Comparison of ENCODE assay signal across 6 cellular contexts in genomic region chr4:38770282-38770681, GRCh38. TPM values are rescaled to one million over a fixed set of nuclear protein-coding genes. Genes with fewer than 3 reads are reported as not detected.
"Had no signal": no experiment of that assay in that cellular context is flagged by ENCODE, and none has a peak within 500 bp of the region (broad histone marks: within the 10 kb centered on the region; RNA-seq: fewer than 3 reads in every experiment).

No MANE protein-coding gene starts in this region.

RNA-seq across cellular contexts. Expression of gene TLR10, which starts 12.5 kb away (rescaled TPM):
- total RNA-seq: activated T-helper 1 cell treated with anti-CD3 and anti-CD28 coated beads, Interleukin-12 subunit alpha, Interleukin-12 subunit beta, Interleukin-2, Interleukin-4 antibody, amounts not matched to agents 30 ng/mL and 10 ng/mL and 1 ng/mL, durations not matched to agents 14 hours and 24 hours and 36 hours; astrocyte; RPMI7951; SJSA1; WTC11 had no signal
- polyA plus RNA-seq: SK-N-SH had no signal

RNA-seq across cellular contexts. Expression of gene TLR1, which starts 34.3 kb away (rescaled TPM):
- polyA plus RNA-seq: SK-N-SH had no signal
